10 cellular contexts compared by ENCODE assay signal in the genomic region with DNA sequence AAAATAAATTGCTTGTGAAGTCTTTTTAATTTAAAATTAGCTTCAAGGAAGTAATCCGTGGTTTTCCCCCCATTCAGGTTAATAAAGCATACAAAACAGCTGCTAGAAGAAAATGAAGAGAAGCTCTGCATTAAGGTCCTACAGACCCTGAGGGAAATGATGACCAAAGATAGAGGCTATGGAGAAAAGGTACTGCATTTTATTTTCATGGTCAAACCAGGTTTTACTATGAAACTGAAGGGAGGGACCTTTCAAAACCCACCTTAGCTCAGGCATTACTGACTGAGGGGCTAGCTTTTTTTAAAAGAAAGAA.
DNase-seq lines count a peak whose midpoint lies in the region; ATAC-seq and TF ChIP-seq lines count a peak whose summit lies in the region.
"Had no signal": no experiment of that assay in that cellular context is flagged by ENCODE, and none has a peak within 500 bp of the region (broad histone marks: within the 10 kb centered on the region; RNA-seq: fewer than 3 reads in every experiment).

No MANE protein-coding gene starts in this region.

- intact Hi-C loops in left ventricle myocardium superior (cut with micrococcal nuclease) = loop anchor here (5.0 kb wide), 1 partner anchor 346 kb away; no protein-coding TSS in a partner anchor

- no peaks in the 10 kb centered on the region for H3K79me2 ChIP-seq in neural cell (replicated peaks; ENCODE audit: insufficient read depth, low read length)

- H3K4me1 Mint-ChIP-seq in WTC11 = peaks cover 51% of the 10 kb centered on the region

- no peak overlapping the region for H2AFZ ChIP-seq in neural cell (ENCODE audit: low read depth, low read length)

- TF ChIP-seq CTCF in WTC11 (IDR thresholded peaks at IDR 0.05) (no peak), neural cell (IDR thresholded peaks at IDR 0.05; ENCODE audit: poor library complexity, severe bottlenecking) (no peak)

- no peak for TF ChIP-seq RAD21 in neural cell (conservative IDR thresholded peaks at IDR 0.05)

- ATAC-seq in GM19023 (IDR thresholded peaks at IDR 0.05; ENCODE audit: unreplicated experiment) = peak; percentile 15
- ATAC-seq in HG02678 (IDR thresholded peaks at IDR 0.05; ENCODE audit: unreplicated experiment) = peak; percentile 12
- ATAC-seq in WTC11 = peak; percentile 12; the same call in 1 of the 2 replicates
- no peak for ATAC-seq in left ventricle myocardium superior

- H3K27me3 ChIP-seq in neural cell (ENCODE audit: insufficient read depth, low read depth, low read length) = no peaks in the 10 kb centered on the region

- H4K20me1 ChIP-seq in neural cell (ENCODE audit: insufficient read depth) = no peaks in the 10 kb centered on the region

- no peak overlapping the region for H3K27ac ChIP-seq in neural cell (ENCODE audit: low read length)

- H3K4me3 Mint-ChIP-seq in WTC11 = no peak overlapping the region
- H3K4me3 Mint-ChIP-seq: T-cell had no signal

- no peaks in the 10 kb centered on the region for H3F3A ChIP-seq in neural cell (ENCODE audit: insufficient read depth, low read length, poor library complexity, severe bottlenecking)

- H3K9me2 ChIP-seq in neural cell (ENCODE audit: insufficient read depth, low read length) = no peaks in the 10 kb centered on the region

- H3K36me3 Mint-ChIP-seq in WTC11 = peaks cover 4% of the 10 kb centered on the region

- no peak overlapping the region for H3K27ac Mint-ChIP-seq in WTC11
- H3K27ac Mint-ChIP-seq: T-cell had no signal

- TF ChIP-seq EP300 in neural cell (conservative IDR thresholded peaks at IDR 0.05; ENCODE audit: poor library complexity, severe bottlenecking) = no peak

- H3K9me3 ChIP-seq in neural cell (ENCODE audit: low read length) = no peaks in the 10 kb centered on the region

- POLR2A ChIA-PET in WTC11 (lab: Charles Lee) = interaction anchor here (0.6 to 1.5 kb wide), 3 partner anchors 9 to 314 kb away, joined by 3 to 6 read pairs (median 4); no protein-coding TSS in a partner anchor

- CTCF ChIA-PET in WTC11 (lab: Charles Lee) = interaction anchor here (0.5 to 3.8 kb wide), 66 partner anchors 9 to 581 kb away, joined by 3 to 110 read pairs (median 4); partner anchors contain the start of gene BHLHE40

- H3K36me3 ChIP-seq in neural cell (ENCODE audit: insufficient read depth, low read length) = no peaks in the 10 kb centered on the region

- no peak overlapping the region for H3K9ac ChIP-seq in neural cell (ENCODE audit: low read length)

- H3K9me3 Mint-ChIP-seq in WTC11 = no peaks in the 10 kb centered on the region
- H3K9me3 Mint-ChIP-seq: T-cell had no signal

- H3K27me3 Mint-ChIP-seq in WTC11 (ENCODE audit: low read depth) = no peaks in the 10 kb centered on the region
- H3K27me3 Mint-ChIP-seq: naive thymus-derived CD4-positive, alpha-beta T cell; T-cell had no signal

- no peak overlapping the region for H3K4me2 ChIP-seq in neural cell (ENCODE audit: low read length)

- DNase-seq in WTC11 (ENCODE audit: low spot score) (no peak), occipital lobe (lab: John Stamatoyannopoulos, UW) (no peak), HuH-7 (ENCODE audit: low spot score) (no peak), hypothalamus (lab: John Stamatoyannopoulos, UW) (no peak), left ventricle myocardium superior (no peak)

- H3K4me3 ChIP-seq in neural cell (ENCODE audit: low read length) = no peak overlapping the region

TF ChIP-seq in WTC11, 78 proteins besides CTCF, POLR2A, EP300 and RAD21:
- no peak for TF ChIP-seq NR2C2 (CRISPR knock-in tag; IDR thresholded peaks at IDR 0.05)
- TF ChIP-seq, protein P1, sequence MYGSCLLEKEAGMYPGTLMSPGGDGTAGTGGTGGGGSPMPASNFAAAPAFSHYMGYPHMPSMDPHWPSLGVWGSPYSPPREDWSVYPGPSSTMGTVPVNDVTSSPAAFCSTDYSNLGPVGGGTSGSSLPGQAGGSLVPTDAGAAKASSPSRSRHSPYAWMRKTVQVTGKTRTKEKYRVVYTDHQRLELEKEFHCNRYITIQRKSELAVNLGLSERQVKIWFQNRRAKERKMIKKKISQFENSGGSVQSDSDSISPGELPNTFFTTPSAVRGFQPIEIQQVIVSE (CRISPR knock-in tag; IDR thresholded peaks at IDR 0.05; ENCODE audit: borderline replicate concordance) = no peak
- no peak for TF ChIP-seq JAZF1 (CRISPR knock-in tag; IDR thresholded peaks at IDR 0.05)

TF ChIP-seq in neural cell, 6 proteins besides CTCF, POLR2A, EP300 and RAD21:
- TF ChIP-seq SMC3 (conservative IDR thresholded peaks at IDR 0.05; ENCODE audit: poor library complexity) (peak; percentile 48), TAF1 (IDR thresholded peaks at IDR 0.05; ENCODE audit: low read depth) (no peak)
